In genomic region chr1:240341365-240342250, GRCh38 we compare ENCODE assay signal across 15 cellular contexts.
"Had no signal": no experiment of that assay in that cellular context is flagged by ENCODE, and none has a peak within 500 bp of the region (broad histone marks: within the 10 kb centered on the region; RNA-seq: fewer than 3 reads in every experiment).

No MANE protein-coding gene starts in this region.

- H3K4me3 ChIP-seq: breast epithelium, dorsolateral prefrontal cortex, esophagus muscularis mucosa, testis had no signal

- H3K27ac Mint-ChIP-seq: nephron progenitor cell; stimulated activated naive CD8-positive, alpha-beta T cell treated with anti-CD3 and anti-CD28 coated beads, Interleukin-15, amount 100 ng/mL, for 72 hours had no signal

- H3K4me1 ChIP-seq: breast epithelium, testis had no signal

- H3K27ac ChIP-seq: breast epithelium, esophagus muscularis mucosa, testis had no signal

- H3K27me3 ChIP-seq: breast epithelium, dorsolateral prefrontal cortex, esophagus muscularis mucosa, testis had no signal

- H3K4me1 Mint-ChIP-seq: stimulated activated naive CD8-positive, alpha-beta T cell treated with anti-CD3 and anti-CD28 coated beads, Interleukin-15, amount 100 ng/mL, for 72 hours had no signal

- H3K4me3 Mint-ChIP-seq: nephron progenitor cell; stimulated activated naive CD8-positive, alpha-beta T cell treated with anti-CD3 and anti-CD28 coated beads, Interleukin-15, amount 100 ng/mL, for 72 hours had no signal

- H3K36me3 ChIP-seq: breast epithelium, esophagus muscularis mucosa had no signal

- H3K27me3 Mint-ChIP-seq: stimulated activated naive CD8-positive, alpha-beta T cell treated with anti-CD3 and anti-CD28 coated beads, Interleukin-15, amount 100 ng/mL, for 72 hours had no signal

- DNase-seq: activated CD4-positive, alpha-beta T cell treated with anti-CD3 and anti-CD28 coated beads, Interleukin-2, amount 50 U/mL, for 48 hours; activated CD4-positive, CD25-positive, alpha-beta regulatory T cell treated with anti-CD3 and anti-CD28 coated beads, Interleukin-2, amount 50 U/mL, for 72 hours; activated gamma-delta T cell treated with Interleukin-2 at 50 U/mL for 16 hours; activated T-cell treated with anti-CD3 and anti-CD28 coated beads, Interleukin-2, amount 50 U/mL, for 48 hours; aorta; dorsolateral prefrontal cortex; foreskin fibroblast; nephron progenitor cell; stimulated activated CD4-positive, alpha-beta T cell treated with anti-CD3 and anti-CD28 coated beads, Interleukin-15, amount 100 ng/mL, for 24 hours; stimulated activated CD4-positive, alpha-beta T cell treated with anti-CD3 and anti-CD28 coated beads, Interleukin-4, amount 100 ng/mL, for 24 hours; stimulated activated naive CD8-positive, alpha-beta T cell treated with anti-CD3 and anti-CD28 coated beads, Interleukin-15, amount 100 ng/mL, for 72 hours; testis had no signal

- ATAC-seq: left lobe of liver; stimulated activated naive CD8-positive, alpha-beta T cell treated with anti-CD3 and anti-CD28 coated beads, Interleukin-15, amount 100 ng/mL, for 72 hours had no signal

- H3K9me3 ChIP-seq: breast epithelium, esophagus muscularis mucosa, testis had no signal

- H3K9me3 Mint-ChIP-seq: nephron progenitor cell; stimulated activated naive CD8-positive, alpha-beta T cell treated with anti-CD3 and anti-CD28 coated beads, Interleukin-15, amount 100 ng/mL, for 72 hours had no signal
